Comparison of ENCODE assay signal across 15 cellular contexts in genomic region chr10:78042058-78042751, GRCh38. TPM values are rescaled to one million over a fixed set of nuclear protein-coding genes. Genes with fewer than 3 reads are reported as not detected.
DNase-seq lines count a peak whose midpoint lies in the region; ATAC-seq, FAIRE-seq and TF ChIP-seq lines count a peak whose summit lies in the region.
"Had no signal": no experiment of that assay in that cellular context is flagged by ENCODE, and none has a peak within 500 bp of the region (broad histone marks: within the 10 kb centered on the region; RNA-seq: fewer than 3 reads in every experiment).

No MANE protein-coding gene starts in this region.

- H3K4me3 ChIP-seq in A673 (ENCODE audit: low read depth, low read length, poor library complexity, severe bottlenecking): no peak overlapping the region
- no peak overlapping the region for H3K4me3 ChIP-seq in SK-N-MC
- H3K4me3 ChIP-seq in endothelial cell of umbilical vein (replicated peaks in 1 of 3; ENCODE audit: insufficient read depth in 1 of 3, low read depth in 1 of 3, low read length in 3 of 3): no peak overlapping the region
- H3K4me3 ChIP-seq in tibial nerve: no peak overlapping the region
- H3K4me3 ChIP-seq: lower lobe of right lung, PC-9 had no signal

- DNase-seq in A673 (ENCODE audit: low spot score) (no peak), G401 (ENCODE audit: low spot score) (peak; percentile 27), SK-N-MC (ENCODE audit: low read depth, low spot score) (no peak), endothelial cell of umbilical vein (ENCODE audit: low read depth, low spot score) (no peak), tibial nerve (ENCODE audit: low spot score in 2 of 2) (no peak), SKM-1 treated with dmso at 0.1 percent for 144 hours (lab: John Stamatoyannopoulos, UW; ENCODE audit: unreplicated experiment) (no peak)
- DNase-seq: Caco-2, hippocampal formation, lower lobe of right lung, NCI-H2171, PC-9 had no signal

- H2AFZ ChIP-seq in endothelial cell of umbilical vein (ENCODE audit: low read depth, low read length): no peak overlapping the region
- H2AFZ ChIP-seq: parathyroid adenoma, PC-9 had no signal

- dilution Hi-C loops in endothelial cell of umbilical vein (cut with MboI; ENCODE audit: extremely low pct_ligation_motif_present, low sequenced_read_pairs): no loop called here

- intact Hi-C loops in A673 (cut with micrococcal nuclease; ENCODE audit: unreplicated experiment) (loop anchor here (5.0 to 10.0 kb wide), 2 partner anchors 93 to 1025 kb away; partner anchors contain the start of gene ZMIZ1), endothelial cell of umbilical vein (cut with micrococcal nuclease) (no loop called here)

- H4K20me1 ChIP-seq in endothelial cell of umbilical vein (replicated peaks; ENCODE audit: control insufficient read depth, extremely low read depth, insufficient read depth, low read length): peaks cover 18% of the 10 kb centered on the region

- H3K27me3 ChIP-seq in A673 (replicated peaks; ENCODE audit: insufficient read depth, low read depth, low read length, poor library complexity) (no peaks in the 10 kb centered on the region), endothelial cell of umbilical vein (ENCODE audit: control insufficient read depth in 2 of 2, insufficient read depth in 2 of 2, low read length in 2 of 2) (no peaks in the 10 kb centered on the region), tibial nerve (no peaks in the 10 kb centered on the region)

- H3K9me3 ChIP-seq in A673 (ENCODE audit: low read depth, low read length, poor library complexity, severe bottlenecking) (no peaks in the 10 kb centered on the region), SK-N-MC (ENCODE audit: low read depth, low read length) (no peaks in the 10 kb centered on the region), endothelial cell of umbilical vein (replicated peaks; ENCODE audit: control insufficient read depth, insufficient read depth, low read length) (no peaks in the 10 kb centered on the region), tibial nerve (no peaks in the 10 kb centered on the region)
- H3K9me3 ChIP-seq: Caco-2, lower lobe of right lung had no signal

- no peaks in the 10 kb centered on the region for H3K9me1 ChIP-seq in endothelial cell of umbilical vein (replicated peaks; ENCODE audit: control insufficient read depth, extremely low read depth, insufficient read depth, low read length)

- TF ChIP-seq CTCF in A673 (conservative IDR thresholded peaks at IDR 0.05; ENCODE audit: low read depth, low read length) (no peak), endothelial cell of umbilical vein (IDR thresholded peaks at IDR 0.05; ENCODE audit: extremely low read depth in 1 of 2, insufficient read depth in 1 of 2, low read depth in 1 of 2, low read length in 2 of 2) (no peak), tibial nerve (IDR thresholded peaks at IDR 0.05) (no peak)

- no peak for FAIRE-seq in endothelial cell of umbilical vein (lab: Jason Lieb, UNC)

- TF ChIP-seq POLR2A in endothelial cell of umbilical vein (IDR thresholded peaks at IDR 0.05; ENCODE audit: low read depth, low read length) (peak; percentile 22), tibial nerve (IDR thresholded peaks at IDR 0.05) (no peak)

- peaks cover 43% of the 10 kb centered on the region for H3K79me2 ChIP-seq in endothelial cell of umbilical vein (ENCODE audit: control insufficient read depth, insufficient read depth, low read length)

- H3K9ac ChIP-seq in SK-N-MC (ENCODE audit: insufficient read length): no peak overlapping the region
- H3K9ac ChIP-seq in endothelial cell of umbilical vein (replicated peaks; ENCODE audit: extremely low read depth, insufficient read depth, low read length): no peak overlapping the region
- H3K9ac ChIP-seq: parathyroid adenoma had no signal

- H3K4me2 ChIP-seq in endothelial cell of umbilical vein (ENCODE audit: insufficient read depth, low read length): no peak overlapping the region
- H3K4me2 ChIP-seq: PC-9 had no signal

- no peak for TF ChIP-seq EP300 in tibial nerve (IDR thresholded peaks at IDR 0.05)

- 84 to 93% methylated on average over 2 of the region's 2 CpGs for WGBS in tibial nerve, 2 donors

- CTCF ChIA-PET in A673 (lab: Charles Lee): no interaction called here
- CTCF ChIA-PET in endothelial cell of umbilical vein (lab: Charles Lee): interaction anchor here (1.0 to 1.4 kb wide), 2 partner anchors 11 to 1153 kb away, joined by 4 read pairs; no protein-coding TSS in a partner anchor

- POLR2A ChIA-PET in A673 (lab: Charles Lee; ENCODE audit: low non-redundant PET): no interaction called here
- POLR2A ChIA-PET in endothelial cell of umbilical vein (lab: Charles Lee): no interaction called here

- ATAC-seq in GM19023 (IDR thresholded peaks at IDR 0.05; ENCODE audit: unreplicated experiment) (no peak), GM21360 (IDR thresholded peaks at IDR 0.05; ENCODE audit: unreplicated experiment) (no peak)
- ATAC-seq: esophagus mucosa, lower lobe of right lung had no signal

- in situ Hi-C loops in G401 (cut with HindIII; ENCODE audit: low sequenced_read_pairs): no loop called here

- H3K36me3 ChIP-seq in A673 (ENCODE audit: insufficient read depth, low read length, poor library complexity, severe bottlenecking) (peaks cover 55% of the 10 kb centered on the region), SK-N-MC (ENCODE audit: insufficient read depth, low read length) (peaks cover 54% of the 10 kb centered on the region), endothelial cell of umbilical vein (ENCODE audit: control insufficient read depth in 2 of 2, extremely low read depth in 1 of 2, insufficient read depth in 2 of 2, low read length in 2 of 2) (peaks cover 31 to 32% of the 10 kb centered on the region in 2 experiments), tibial nerve (peaks cover 0 to 61% (median 15%) of the 10 kb centered on the region in 3 donors)

- BruUV-seq in A673 (replicated peaks; lab: Mats Ljungman, UMichigan): no TSS peak
- no TSS peak for BruUV-seq in endothelial cell of umbilical vein (replicated peaks; lab: Mats Ljungman, UMichigan)

- peak overlapping the region; percentile 40 for H3K27ac ChIP-seq in A673 (ENCODE audit: low read depth, low read length, poor library complexity, severe bottlenecking)
- H3K27ac ChIP-seq in SK-N-MC: peak overlapping the region; percentile 54
- H3K27ac ChIP-seq in endothelial cell of umbilical vein (ENCODE audit: insufficient read depth, low read depth, low read length): no peak overlapping the region
- no peak overlapping the region for H3K27ac ChIP-seq in tibial nerve
- H3K27ac ChIP-seq: lower lobe of right lung, parathyroid adenoma, PC-9 had no signal

- H3K4me1 ChIP-seq in A673 (ENCODE audit: insufficient read depth, low read length, poor library complexity, severe bottlenecking) (peaks cover 32% of the 10 kb centered on the region), endothelial cell of umbilical vein (ENCODE audit: control insufficient read depth, extremely low read depth, insufficient read depth, low read length) (peaks cover 36% of the 10 kb centered on the region), tibial nerve (peaks cover 0 to 37% (median 0%) of the 10 kb centered on the region in 4 donors)
- H3K4me1 ChIP-seq: Caco-2, parathyroid adenoma had no signal

TF ChIP-seq in endothelial cell of umbilical vein, 7 proteins besides CTCF, POLR2A, EP300 and RAD21:
- TF ChIP-seq POLR2AphosphoS5 (IDR thresholded peaks at IDR 0.05; ENCODE audit: insufficient read depth, low read depth, low read length) (peak; percentile 51), MAX (IDR thresholded peaks at IDR 0.05; ENCODE audit: insufficient read depth, insufficient read length) (no peak), GATA2 (IDR thresholded peaks at IDR 0.05; ENCODE audit: insufficient read depth, insufficient read length, low read depth, low read length) (no peak), MYC (IDR thresholded peaks at IDR 0.05; ENCODE audit: low read depth, low read length) (no peak), FOS (IDR thresholded peaks at IDR 0.05; ENCODE audit: borderline replicate concordance, insufficient read depth, low read length) (no peak), JUN (IDR thresholded peaks at IDR 0.05; ENCODE audit: borderline replicate concordance, insufficient read depth, insufficient read length, low read depth) (no peak)

RNA-seq across cellular contexts. Expression of gene RPS24, which starts 8.5 kb away (rescaled TPM):
- total RNA-seq in A673 (2021) (1,384 and 1,553 TPM in 2 replicates), endothelial cell of umbilical vein (1,446 and 1,480 TPM in 2 replicates), tibial nerve (1,000 to 10,000 TPM; 1,426 to 2,100 (median 1,895) TPM)
- total RNA-seq in G401 (2014; rRNA removed; shearing (Covaris generic)): 3,664 and 4,261 TPM in 2 replicates
- 2,227 and 2,326 TPM in 2 replicates for polyA plus RNA-seq in endothelial cell of umbilical vein
- polyA plus RNA-seq in endothelial cell of umbilical vein (2011; cell fraction: cytosol; rRNA removed): 4,708 and 5,948 TPM in 2 replicates
- polyA plus RNA-seq in endothelial cell of umbilical vein (2011; cell fraction: nucleus; rRNA removed): 1,219 and 1,267 TPM in 2 replicates
- polyA plus RNA-seq in endothelial cell of umbilical vein (2012): 4,228 and 4,559 TPM in 2 replicates
- polyA minus RNA-seq in endothelial cell of umbilical vein: 381 and 426 TPM in 2 replicates
- 977 TPM for polyA minus RNA-seq in endothelial cell of umbilical vein (2011; cell fraction: cytosol; rRNA and poly(A)+ RNA removed)
- polyA minus RNA-seq in endothelial cell of umbilical vein (2011; cell fraction: nucleus; rRNA and poly(A)+ RNA removed): 157 and 207 TPM in 2 replicates

RNA-seq across cellular contexts. Expression of gene POLR3A, which starts 12.9 kb away (rescaled TPM):
- 27.3 and 27.8 TPM in 2 replicates for total RNA-seq in A673 (2021)
- 24.3 and 29.1 TPM in 2 replicates for total RNA-seq in G401 (2014; rRNA removed; shearing (Covaris generic))
- 22.1 and 25.3 TPM in 2 replicates for total RNA-seq in endothelial cell of umbilical vein
- 8.0 and 9.5 TPM in 2 replicates for polyA plus RNA-seq in endothelial cell of umbilical vein
- polyA plus RNA-seq in endothelial cell of umbilical vein (2011; cell fraction: cytosol; rRNA removed): 8.7 and 9.8 TPM in 2 replicates
- 31.1 and 31.3 TPM in 2 replicates for polyA plus RNA-seq in endothelial cell of umbilical vein (2011; cell fraction: nucleus; rRNA removed)
- 18.0 and 21.3 TPM in 2 replicates for polyA plus RNA-seq in endothelial cell of umbilical vein (2012)
- 32.8 and 34.0 TPM in 2 replicates for polyA minus RNA-seq in endothelial cell of umbilical vein
- polyA minus RNA-seq in endothelial cell of umbilical vein (2011; cell fraction: cytosol; rRNA and poly(A)+ RNA removed): 22.7 TPM
- polyA minus RNA-seq in endothelial cell of umbilical vein (2011; cell fraction: nucleus; rRNA and poly(A)+ RNA removed): 28.6 and 37.5 TPM in 2 replicates
- total RNA-seq in tibial nerve: 10 to 100 TPM; 10.2 to 16.8 (median 11.4) TPM

Comparison
In these comparisons a context has a peak if more than half of its experiments do, and no peak if none do; other contexts are left out.
1. H3K27ac ChIP-seq: peak in A673 (single experiment) and SK-N-MC (single experiment); none in endothelial cell of umbilical vein (single experiment) and tibial nerve (0 of 4).